ENCODE assay signal across 16 cellular contexts in genomic region chr3:174325834-174326705, GRCh38.
DNase-seq lines count a peak whose midpoint lies in the region; ATAC-seq, FAIRE-seq and TF ChIP-seq lines count a peak whose summit lies in the region.
"Had no signal": no experiment of that assay in that cellular context is flagged by ENCODE, and none has a peak within 500 bp of the region (broad histone marks: within the 10 kb centered on the region; RNA-seq: fewer than 3 reads in every experiment).

No MANE protein-coding gene starts in this region.

- no peak overlapping the region for H3K4me3 Mint-ChIP-seq in WTC11

- TF ChIP-seq POLR2A in GM12891 (IDR thresholded peaks at IDR 0.05; ENCODE audit: low read depth, low read length): no peak

- peaks cover 22% of the 10 kb centered on the region for H3K9me3 Mint-ChIP-seq in WTC11

- ATAC-seq in WTC11: no peak
- ATAC-seq: heart left ventricle had no signal

- peaks cover 32% of the 10 kb centered on the region for H3K4me1 Mint-ChIP-seq in WTC11

- POLR2A ChIA-PET in WTC11 (lab: Charles Lee): no interaction called here

- CTCF ChIA-PET in WTC11 (lab: Charles Lee): no interaction called here

- no peak overlapping the region for H3K4me3 ChIP-seq in fibroblast of the aortic adventitia (ENCODE audit: low read depth, low read length)
- H3K4me3 ChIP-seq: breast epithelium, heart left ventricle, tibial nerve had no signal

- no peak for FAIRE-seq in GM12891 (lab: Jason Lieb, UNC)

- H3K27me3 Mint-ChIP-seq in WTC11 (ENCODE audit: low read depth): peaks cover 4% of the 10 kb centered on the region

- peaks cover 6% of the 10 kb centered on the region for H3K36me3 Mint-ChIP-seq in WTC11

- H3K27ac Mint-ChIP-seq in WTC11: peak overlapping the region; percentile 50; the same call in 1 of the 2 replicates

- no peak for TF ChIP-seq CTCF in WTC11 (IDR thresholded peaks at IDR 0.05)
- peak; percentile 2 for TF ChIP-seq CTCF in fibroblast of the aortic adventitia (IDR thresholded peaks at IDR 0.05; ENCODE audit: insufficient read depth, low read length)

- DNase-seq in GM04503 (ENCODE audit: low read depth): peak; percentile 88
- no peak for DNase-seq in WTC11 (ENCODE audit: low spot score)
- DNase-seq in fibroblast of the aortic adventitia (ENCODE audit: low read depth): peak; percentile 72
- peak; percentile 6 for DNase-seq in smooth muscle cell of the brain vasculature (ENCODE audit: low read depth, low spot score)
- DNase-seq in NCI-H2029 (lab: John Stamatoyannopoulos, UW): no peak
- DNase-seq in GM12891 (ENCODE audit: insufficient read length, low spot score): no peak
- no peak for DNase-seq in activated naive CD4-positive, alpha-beta T cell treated with anti-CD3 and anti-CD28 coated beads, Interleukin-2, amount 50 U/mL, for 16 hours
- DNase-seq: activated effector memory CD4-positive, alpha-beta T cell treated with anti-CD3 and anti-CD28 coated beads, Interleukin-2, amount 50 U/mL, for 16 hours; COR-L47; GOT3; heart left ventricle; NCI-H1048; NCI-H2227 treated with DMSO at 0.1 percent for 48 hours; stimulated activated CD4-positive, alpha-beta T cell treated with anti-CD3 and anti-CD28 coated beads, Interleukin-4, amount 100 ng/mL, for 1 hour had no signal

TF ChIP-seq in WTC11, 78 proteins besides CTCF, POLR2A, EP300 and RAD21:
- no peak for TF ChIP-seq IRF1 (CRISPR knock-in tag; IDR thresholded peaks at IDR 0.05)
- no peak for TF ChIP-seq EMX1 (CRISPR knock-in tag; IDR thresholded peaks at IDR 0.05)

TF ChIP-seq in GM12891, 5 proteins besides CTCF, POLR2A, EP300 and RAD21:
- TF ChIP-seq PAX5 (IDR thresholded peaks at IDR 0.05; ENCODE audit: insufficient read depth, low read length, severe bottlenecking) (no peak), SPI1 (IDR thresholded peaks at IDR 0.05; ENCODE audit: low read depth, low read length) (no peak), TAF1 (IDR thresholded peaks at IDR 0.05; ENCODE audit: low read depth, low read length) (no peak), POLR2AphosphoS5 (IDR thresholded peaks at IDR 0.05; ENCODE audit: low read depth, low read length) (no peak), POU2F2 (IDR thresholded peaks at IDR 0.05; ENCODE audit: low read depth, low read length) (no peak)

Comparison
In these comparisons a context has a peak if more than half of its experiments do, and no peak if none do; other contexts are left out.
1. DNase-seq: peak in GM04503 (single experiment), fibroblast of the aortic adventitia (single experiment) and smooth muscle cell of the brain vasculature (single experiment); none in WTC11 (single experiment), NCI-H2029 (single experiment), GM12891 (single experiment) and activated naive CD4-positive, alpha-beta T cell treated with anti-CD3 and anti-CD28 coated beads, Interleukin-2, amount 50 U/mL, for 16 hours (single experiment).